30 cellular contexts compared by ENCODE assay signal in the genomic region with DNA sequence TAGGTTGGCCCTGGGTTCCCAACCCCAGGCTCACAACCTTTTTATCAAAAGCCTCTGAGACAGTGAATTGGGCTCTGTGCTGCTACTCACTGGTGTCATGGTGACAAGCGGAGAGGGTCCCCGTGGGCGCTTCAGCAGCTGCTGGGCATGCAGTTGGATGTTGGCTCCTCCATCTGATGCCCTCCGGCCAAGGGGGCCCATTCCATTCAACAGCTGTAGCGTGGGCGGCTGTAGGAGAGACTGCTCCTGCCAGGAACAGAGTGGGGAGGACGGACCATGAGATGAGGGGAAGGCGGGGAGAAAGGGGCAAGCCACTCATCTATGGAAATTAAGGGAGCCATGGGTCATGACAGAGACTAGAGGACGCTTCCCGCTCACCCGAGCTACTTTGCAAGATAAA. TPM values are rescaled to one million over a fixed set of nuclear protein-coding genes. Genes with fewer than 3 reads are reported as not detected.
"Had no signal": no experiment of that assay in that cellular context is flagged by ENCODE, and none has a peak within 500 bp of the region (broad histone marks: within the 10 kb centered on the region; RNA-seq: fewer than 3 reads in every experiment).

No MANE protein-coding gene starts in this region.

- H3K27ac Mint-ChIP-seq: stimulated activated memory B cell treated with anti-CD40 and anti-IgM and Interleukin-4, amounts not matched to agents 10 μg/mL and 1 μg/mL and 100 μg/mL, for 72 hours; stimulated activated naive CD8-positive, alpha-beta T cell treated with anti-CD3 and anti-CD28 coated beads, Interleukin-15, Interleukin-2, amounts not matched to agents 100 ng/mL and 50 ng/mL, for 24 hours; type B pancreatic cell had no signal

- H3K27ac ChIP-seq: coronary artery, esophagus squamous epithelium, neutrophil, parathyroid adenoma, right lobe of liver, spleen, suprapubic skin, tibial artery had no signal

- H3K4me3 Mint-ChIP-seq: effector memory CD8-positive, alpha-beta T cell; natural killer cell; stimulated activated memory B cell treated with anti-CD40 and anti-IgM and Interleukin-4, amounts not matched to agents 10 μg/mL and 1 μg/mL and 100 μg/mL, for 72 hours; stimulated activated naive CD8-positive, alpha-beta T cell treated with anti-CD3 and anti-CD28 coated beads, Interleukin-15, Interleukin-2, amounts not matched to agents 100 ng/mL and 50 ng/mL, for 24 hours; type B pancreatic cell had no signal

- H3K79me2 ChIP-seq: parathyroid adenoma had no signal

- H3K9me3 Mint-ChIP-seq: effector memory CD8-positive, alpha-beta T cell; natural killer cell; stimulated activated memory B cell treated with anti-CD40 and anti-IgM and Interleukin-4, amounts not matched to agents 10 μg/mL and 1 μg/mL and 100 μg/mL, for 72 hours; stimulated activated naive CD8-positive, alpha-beta T cell treated with anti-CD3 and anti-CD28 coated beads, Interleukin-15, Interleukin-2, amounts not matched to agents 100 ng/mL and 50 ng/mL, for 24 hours; type B pancreatic cell had no signal

- H3K9me3 ChIP-seq: esophagus squamous epithelium, heart right ventricle, neutrophil, right lobe of liver, spleen, suprapubic skin, tibial artery had no signal

- DNase-seq: dermis blood vessel endothelial cell; effector memory CD8-positive, alpha-beta T cell; esophagus squamous epithelium; foreskin melanocyte; glutamatergic neuron; heart right ventricle; hypothalamus; mesendoderm; midbrain; natural killer cell; right lobe of liver; spleen; stimulated activated CD4-positive, alpha-beta T cell treated with anti-CD3 and anti-CD28 coated beads, Interleukin-4, amount 100 ng/mL, for 4 hours; tibial artery had no signal

- H2AFZ ChIP-seq: parathyroid adenoma had no signal

- H3K4me3 ChIP-seq: coronary artery, esophagus squamous epithelium, heart right ventricle, right lobe of liver, skin epidermis, spleen, suprapubic skin, tibial artery had no signal

- H3K27me3 Mint-ChIP-seq: effector memory CD8-positive, alpha-beta T cell; progenitor cell of endocrine pancreas; stimulated activated memory B cell treated with anti-CD40 and anti-IgM and Interleukin-4, amounts not matched to agents 10 μg/mL and 1 μg/mL and 100 μg/mL, for 72 hours; stimulated activated naive CD8-positive, alpha-beta T cell treated with anti-CD3 and anti-CD28 coated beads, Interleukin-15, Interleukin-2, amounts not matched to agents 100 ng/mL and 50 ng/mL, for 24 hours; type B pancreatic cell had no signal

- ATAC-seq: effector memory CD8-positive, alpha-beta T cell; left lobe of liver; natural killer cell; right lobe of liver; stimulated activated memory B cell treated with anti-CD40 and anti-IgM and Interleukin-4, amounts not matched to agents 10 μg/mL and 1 μg/mL and 100 μg/mL, for 72 hours had no signal

- H3K4me1 ChIP-seq: suprapubic skin, tibial artery had no signal

- H3K9ac ChIP-seq: parathyroid adenoma had no signal

- H3K27me3 ChIP-seq: esophagus squamous epithelium, heart right ventricle, neutrophil, right lobe of liver, spleen, suprapubic skin, tibial artery had no signal

RNA-seq across cellular contexts. Expression of gene APOA1, which starts 36.0 kb away (rescaled TPM):
- total RNA-seq: esophagus squamous epithelium had no signal
- polyA plus RNA-seq: keratinocyte, neural cell had no signal

RNA-seq across cellular contexts. Expression of gene APOC3, which starts 43.7 kb away (rescaled TPM):
- total RNA-seq: dermis blood vessel endothelial cell, esophagus squamous epithelium, lower leg skin, lung microvascular endothelial cell, natural killer cell, spleen, urinary bladder had no signal
- polyA plus RNA-seq: keratinocyte, neural cell had no signal

RNA-seq across cellular contexts. Expression of gene APOA4, which starts 50.3 kb away (rescaled TPM):
- total RNA-seq: dermis blood vessel endothelial cell, esophagus squamous epithelium, lower leg skin, lung microvascular endothelial cell, mucosa of gallbladder, natural killer cell, progenitor cell of endocrine pancreas, spleen, urinary bladder had no signal
- polyA plus RNA-seq: keratinocyte, neural cell had no signal
